21 cellular contexts compared by ENCODE assay signal in the genomic region with DNA sequence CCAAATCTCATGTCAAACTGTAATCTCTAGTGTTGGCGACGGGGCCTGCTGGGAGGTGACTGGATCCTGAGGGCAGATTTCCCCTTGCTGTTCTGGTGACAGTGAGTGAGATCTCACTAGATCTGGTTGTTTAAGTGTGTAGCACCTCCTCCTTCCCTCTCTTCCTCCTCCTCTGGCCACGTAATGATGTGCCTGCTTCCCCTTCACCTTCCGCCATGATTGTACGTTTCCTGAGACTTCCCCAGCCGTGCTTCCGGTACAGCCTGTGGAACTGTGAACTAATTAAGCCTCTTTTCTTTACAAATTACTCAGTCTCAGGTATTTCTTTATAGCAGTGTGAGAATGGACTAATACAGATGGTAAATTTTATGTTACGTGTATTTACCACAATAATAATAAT. TPM values are rescaled to one million over a fixed set of nuclear protein-coding genes. Genes with fewer than 3 reads are reported as not detected.
A peak's percentile ranks its signal among the peaks of the same experiment; 100 is the strongest.
DNase-seq lines count a peak whose midpoint lies in the region; FAIRE-seq and TF ChIP-seq lines count a peak whose summit lies in the region.
"Had no signal": no experiment of that assay in that cellular context is flagged by ENCODE, and none has a peak within 500 bp of the region (broad histone marks: within the 10 kb centered on the region; RNA-seq: fewer than 3 reads in every experiment).

No MANE protein-coding gene starts in this region.

- no peak overlapping the region for H3K27ac ChIP-seq in A673 (ENCODE audit: low read depth, low read length, poor library complexity, severe bottlenecking)
- H3K27ac ChIP-seq: BLaER1, GM23248, RWPE1 had no signal

- TF ChIP-seq CTCF in A673 (conservative IDR thresholded peaks at IDR 0.05; ENCODE audit: low read depth, low read length) = no peak

- intact Hi-C loops in A673 (cut with micrococcal nuclease; ENCODE audit: unreplicated experiment) = no loop called here

- DNase-seq in NCI-H187 treated with DMSO at 0.1 percent for 48 hours (lab: John Stamatoyannopoulos, UW) (peak; percentile 26), NCI-H187 (lab: John Stamatoyannopoulos, UW) (no peak), A673 (ENCODE audit: low spot score) (no peak), NCI-H2171 treated with DMSO at 0.1 percent for 48 hours (lab: John Stamatoyannopoulos, UW) (peak; percentile 92), dermis blood vessel endothelial cell (peak; percentile 53), urothelium cell line (ENCODE audit: low spot score) (no peak), globus pallidus (ENCODE audit: low spot score) (no peak)
- no peak for DNase-seq in activated CD4-positive, CD25-positive, alpha-beta regulatory T cell treated with anti-CD3 and anti-CD28 coated beads, Interleukin-2, amount 50 U/mL, for 72 hours
- DNase-seq: CD4-positive, CD25-positive, alpha-beta regulatory T cell; DMS153; GM23248; H7; Karpas-422; NCI-H146; NCI-H2081 treated with DMSO at 0.1 percent for 48 hours; NCI-H774; SHP77 had no signal

- POLR2A ChIA-PET in A673 (lab: Charles Lee; ENCODE audit: low non-redundant PET) = no interaction called here

- peaks cover 35% of the 10 kb centered on the region for H3K36me3 ChIP-seq in A673 (ENCODE audit: insufficient read depth, low read length, poor library complexity, severe bottlenecking)

- H3K9me3 ChIP-seq in A673 (ENCODE audit: low read depth, low read length, poor library complexity, severe bottlenecking) = no peaks in the 10 kb centered on the region
- H3K9me3 ChIP-seq: BLaER1 had no signal

- H3K4me3 ChIP-seq in A673 (ENCODE audit: low read depth, low read length, poor library complexity, severe bottlenecking) = no peak overlapping the region
- H3K4me3 ChIP-seq: BLaER1, GM23248 had no signal

- no peaks in the 10 kb centered on the region for H3K27me3 ChIP-seq in A673 (replicated peaks; ENCODE audit: insufficient read depth, low read depth, low read length, poor library complexity)
- H3K27me3 ChIP-seq: BLaER1 had no signal

- BruUV-seq in A673 (replicated peaks; lab: Mats Ljungman, UMichigan) = TSS peak; percentile 17

- H3K4me1 ChIP-seq in A673 (ENCODE audit: insufficient read depth, low read length, poor library complexity, severe bottlenecking) = no peaks in the 10 kb centered on the region
- H3K4me1 ChIP-seq: BLaER1 had no signal

- CTCF ChIA-PET in A673 (lab: Charles Lee) = no interaction called here

- FAIRE-seq in urothelium cell line (lab: Jason Lieb, UNC) = no peak
- FAIRE-seq: GM18507, HepG2 had no signal

RNA-seq across cellular contexts. Expression of gene METTL16, which starts 49.2 kb away (rescaled TPM):
- 50.8 and 51.3 TPM in 2 replicates for total RNA-seq in A673 (2021)
- total RNA-seq in dermis blood vessel endothelial cell = 15.0 and 16.1 TPM in 2 replicates

Comparison
In these comparisons a context has a peak if more than half of its experiments do, and no peak if none do; other contexts are left out.
1. DNase-seq: peak in NCI-H187 treated with DMSO at 0.1 percent for 48 hours (single experiment), NCI-H2171 treated with DMSO at 0.1 percent for 48 hours (single experiment) and dermis blood vessel endothelial cell (single experiment); none in NCI-H187 (0 of 2), A673 (single experiment), urothelium cell line (single experiment), globus pallidus (single experiment) and activated CD4-positive, CD25-positive, alpha-beta regulatory T cell treated with anti-CD3 and anti-CD28 coated beads, Interleukin-2, amount 50 U/mL, for 72 hours (single experiment).